In the genomic region with DNA sequence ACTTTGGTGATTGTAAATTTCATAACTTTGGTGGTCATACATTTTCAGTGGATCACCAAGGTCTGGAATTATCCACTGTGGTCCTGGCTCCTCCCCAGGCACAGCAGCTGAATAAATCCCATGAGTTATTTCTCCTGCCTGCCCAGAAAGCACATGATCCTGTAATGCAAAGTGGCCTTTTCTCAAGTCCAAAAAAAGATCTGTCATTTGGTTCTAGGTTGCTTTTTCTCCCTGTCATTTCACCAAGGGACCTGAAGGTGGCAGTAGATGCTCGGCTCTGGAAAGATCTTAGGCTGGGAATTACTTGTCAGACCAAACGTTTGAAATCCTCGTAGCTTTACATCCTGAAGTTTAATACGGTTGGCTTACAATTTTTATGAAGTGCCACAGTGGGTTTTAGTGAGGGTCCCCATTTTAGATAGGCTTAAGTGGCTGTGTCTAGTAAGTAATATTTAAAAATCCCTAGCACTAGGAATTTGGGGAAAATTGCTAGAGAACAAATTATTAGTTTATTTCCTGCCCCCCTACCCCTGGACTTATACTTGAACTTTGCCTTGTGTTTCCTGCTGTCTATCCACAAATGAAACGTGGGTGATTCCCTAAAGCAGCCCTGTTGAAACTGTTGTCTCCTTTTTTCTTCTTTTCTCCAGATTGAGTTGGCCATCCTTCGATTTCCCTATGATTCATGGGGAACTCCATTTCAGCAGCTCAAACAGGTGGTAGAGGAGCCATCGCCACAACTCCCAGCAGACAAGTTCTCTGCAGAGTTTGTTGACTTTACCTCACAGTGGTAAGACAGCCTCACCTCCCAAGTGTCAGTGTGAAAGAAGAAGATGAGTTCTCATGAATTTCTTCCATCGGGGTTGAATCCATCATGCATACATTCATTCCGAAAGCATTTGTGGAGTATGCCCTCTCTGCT, we compare ENCODE assay signal across 8 cellular contexts.
DNase-seq lines count a peak whose midpoint lies in the region; ATAC-seq and TF ChIP-seq lines count a peak whose summit lies in the region.

No MANE protein-coding gene starts in this region.

- H3K4me3 ChIP-seq in MG63 (no peak overlapping the region), fibroblast of villous mesenchyme (ENCODE audit: low read depth, low read length) (no peak overlapping the region)

- ATAC-seq in SK-N-SH treated with all-trans-retinoic acid at 6 μM for 48 hours (peak; percentile 85), GM19035 (IDR thresholded peaks at IDR 0.05; ENCODE audit: unreplicated experiment) (no peak), GM21423 (IDR thresholded peaks at IDR 0.05; ENCODE audit: unreplicated experiment) (no peak)

- H3K9me3 ChIP-seq in MG63: no peaks in the 10 kb centered on the region

- DNase-seq in AG08395 (ENCODE audit: low spot score): peak; percentile 75
- peak; percentile 33 for DNase-seq in GM10248 (ENCODE audit: extremely low spot score)
- DNase-seq in MG63: peak; percentile 17
- DNase-seq in fibroblast of villous mesenchyme (ENCODE audit: low read depth): peak; percentile 74
- DNase-seq in nucleus accumbens (lab: John Stamatoyannopoulos, UW): peak in 29 of 56 donors; percentile 4 to 61 (median 18)

- no peaks in the 10 kb centered on the region for H3K36me3 ChIP-seq in MG63

- H3K27me3 ChIP-seq in MG63: no peaks in the 10 kb centered on the region

- peak; percentile 75 for TF ChIP-seq CTCF in GM10248 (IDR thresholded peaks at IDR 0.05; ENCODE audit: control extremely low read depth, extremely low read depth, low read depth, missing control alignments)
- peak; percentile 96 for TF ChIP-seq CTCF in fibroblast of villous mesenchyme (IDR thresholded peaks at IDR 0.05; ENCODE audit: insufficient read depth, low read depth, low read length)

- POLR2A ChIA-PET in GM10248 (lab: Yijun Ruan, JAX): no interaction called here

- CTCF ChIA-PET in GM10248 (lab: Yijun Ruan, JAX): interaction anchor here (0.6 to 11.3 kb wide), 23 partner anchors 9 to 1103 kb away, joined by 3 to 113 read pairs (median 3); no protein-coding TSS in a partner anchor

TF ChIP-seq in SK-N-SH treated with all-trans-retinoic acid at 6 μM for 48 hours, 23 proteins besides CTCF, POLR2A, EP300 and RAD21:
- TF ChIP-seq TOX (CRISPR knock-in tag; IDR thresholded peaks at IDR 0.05; ENCODE audit: borderline replicate concordance): no peak
- TF ChIP-seq CSDC2 (CRISPR knock-in tag; IDR thresholded peaks at IDR 0.05): no peak
- TF ChIP-seq ZNF8 (CRISPR knock-in tag; IDR thresholded peaks at IDR 0.05): no peak
- TF ChIP-seq ZFP30 (CRISPR knock-in tag; IDR thresholded peaks at IDR 0.05): no peak
- TF ChIP-seq CREB5 (CRISPR knock-in tag; IDR thresholded peaks at IDR 0.05; ENCODE audit: low read depth): no peak
- TF ChIP-seq CSRNP3 (CRISPR knock-in tag; IDR thresholded peaks at IDR 0.05): no peak
- no peak for TF ChIP-seq POU6F1 (CRISPR knock-in tag; IDR thresholded peaks at IDR 0.05; ENCODE audit: borderline replicate concordance, low read depth)
- no peak for TF ChIP-seq ISL1 (CRISPR knock-in tag; IDR thresholded peaks at IDR 0.05)
- no peak for TF ChIP-seq PPARA (CRISPR knock-in tag; IDR thresholded peaks at IDR 0.05; ENCODE audit: borderline replicate concordance)
- no peak for TF ChIP-seq BACH2 (CRISPR knock-in tag; IDR thresholded peaks at IDR 0.05; ENCODE audit: borderline replicate concordance)
- no peak for TF ChIP-seq ZC3H10 (CRISPR knock-in tag; IDR thresholded peaks at IDR 0.05)
- no peak for TF ChIP-seq TCF4 (CRISPR knock-in tag; IDR thresholded peaks at IDR 0.05; ENCODE audit: borderline replicate concordance)

Comparison
In these comparisons a context has a peak if more than half of its experiments do, and no peak if none do; other contexts are left out.
1. DNase-seq: peak in every context shown above with its lines; median percentile 75 in AG08395; 74 in fibroblast of villous mesenchyme; 33 in GM10248; 18 in nucleus accumbens; 17 in MG63.